Comparison of ENCODE assay signal across 16 cellular contexts in genomic region chr1:206696812-206697585, GRCh38. TPM values are rescaled to one million over a fixed set of nuclear protein-coding genes. Genes with fewer than 3 reads are reported as not detected.
DNase-seq lines count a peak whose midpoint lies in the region; ATAC-seq and TF ChIP-seq lines count a peak whose summit lies in the region.
"Had no signal": no experiment of that assay in that cellular context is flagged by ENCODE, and none has a peak within 500 bp of the region (broad histone marks: within the 10 kb centered on the region; RNA-seq: fewer than 3 reads in every experiment).

No MANE protein-coding gene starts in this region.

- intact Hi-C loops in activated CD4-positive, alpha-beta memory T cell treated with anti-CD3 and anti-CD28 coated beads for 36 hours (cut with micrococcal nuclease): loop anchor here (1.0 kb wide), 1 partner anchor 11 kb away; no protein-coding TSS in a partner anchor
- intact Hi-C loops in left ventricle myocardium superior (cut with micrococcal nuclease): no loop called here
- intact Hi-C loops in gastrocnemius medialis (cut with DNase I; ENCODE audit: low total_unique reads): loop anchor here (10.0 kb wide), 1 partner anchor 1118 kb away; no protein-coding TSS in a partner anchor

- H3K4me1 Mint-ChIP-seq in activated CD4-positive, alpha-beta memory T cell treated with anti-CD3 and anti-CD28 coated beads for 36 hours (ENCODE audit: low read depth): peaks cover 78% of the 10 kb centered on the region
- peaks cover 57% of the 10 kb centered on the region for H3K4me1 Mint-ChIP-seq in activated CD4-positive, alpha-beta memory T cell treated with anti-CD3 and anti-CD28 coated beads, Interleukin-2, amount 10 ng/mL, durations not matched to agents 7 days and 5 days

- H3K36me3 Mint-ChIP-seq in activated CD4-positive, alpha-beta memory T cell treated with anti-CD3 and anti-CD28 coated beads for 36 hours: peaks cover 14% of the 10 kb centered on the region
- H3K36me3 Mint-ChIP-seq in activated CD4-positive, alpha-beta memory T cell treated with anti-CD3 and anti-CD28 coated beads, Interleukin-2, amount 10 ng/mL, durations not matched to agents 7 days and 5 days (ENCODE audit: low read depth): peaks cover 32% of the 10 kb centered on the region

- H3K27ac ChIP-seq in WERI-Rb-1: peak overlapping the region; percentile 67
- peak overlapping the region; percentile 93 to 98 (median 96) for H3K27ac ChIP-seq in gastrocnemius medialis
- H3K27ac ChIP-seq: A549 had no signal

- no peaks in the 10 kb centered on the region for H3K27me3 Mint-ChIP-seq in activated CD4-positive, alpha-beta memory T cell treated with anti-CD3 and anti-CD28 coated beads for 36 hours
- H3K27me3 Mint-ChIP-seq in activated CD4-positive, alpha-beta memory T cell treated with anti-CD3 and anti-CD28 coated beads, Interleukin-2, amount 10 ng/mL, durations not matched to agents 7 days and 5 days: no peaks in the 10 kb centered on the region

- POLR2A ChIA-PET in activated CD4-positive, alpha-beta memory T cell treated with anti-CD3 and anti-CD28 coated beads for 36 hours (lab: Charles Lee): interaction anchor here (1.0 kb wide), 1 partner anchor 10 kb away, joined by 4 read pairs; no protein-coding TSS in a partner anchor
- POLR2A ChIA-PET in activated CD4-positive, alpha-beta memory T cell treated with anti-CD3 and anti-CD28 coated beads, Interleukin-2, amount 10 ng/mL, durations not matched to agents 7 days and 5 days (lab: Charles Lee): interaction anchor here (1.1 to 1.2 kb wide), 2 partner anchors 10 to 18 kb away, joined by 4 to 6 read pairs; no protein-coding TSS in a partner anchor

- peak overlapping the region; percentile 72 for H3K27ac Mint-ChIP-seq in activated CD4-positive, alpha-beta memory T cell treated with anti-CD3 and anti-CD28 coated beads for 36 hours
- H3K27ac Mint-ChIP-seq in activated CD4-positive, alpha-beta memory T cell treated with anti-CD3 and anti-CD28 coated beads, Interleukin-2, amount 10 ng/mL, durations not matched to agents 7 days and 5 days: no peak overlapping the region
- H3K27ac Mint-ChIP-seq: nephron progenitor cell; T-helper 2 cell treated with Interferon-gamma antibody and Interleukin-4, amounts not matched to agents 5 μg/mL and 100 μg/mL, for 36 hours had no signal

- peaks cover 98 to 100% of the 10 kb centered on the region in 2 donors for H3K4me1 ChIP-seq in gastrocnemius medialis

- H3K4me3 ChIP-seq in WERI-Rb-1 (ENCODE audit: low read depth, low read length) (no peak overlapping the region), gastrocnemius medialis (no peak overlapping the region)
- H3K4me3 ChIP-seq: A549 had no signal

- TF ChIP-seq CTCF in WERI-Rb-1 (IDR thresholded peaks at IDR 0.05; ENCODE audit: low read depth, low read length) (no peak), gastrocnemius medialis (IDR thresholded peaks at IDR 0.05 in 4 of 5, conservative IDR thresholded peaks at IDR 0.05 in 1 of 5) (no peak)

- H3K9me3 Mint-ChIP-seq in activated CD4-positive, alpha-beta memory T cell treated with anti-CD3 and anti-CD28 coated beads for 36 hours: no peaks in the 10 kb centered on the region
- no peaks in the 10 kb centered on the region for H3K9me3 Mint-ChIP-seq in activated CD4-positive, alpha-beta memory T cell treated with anti-CD3 and anti-CD28 coated beads, Interleukin-2, amount 10 ng/mL, durations not matched to agents 7 days and 5 days
- H3K9me3 Mint-ChIP-seq: nephron progenitor cell; T-helper 2 cell treated with Interferon-gamma antibody and Interleukin-4, amounts not matched to agents 5 μg/mL and 100 μg/mL, for 36 hours had no signal

- in situ Hi-C loops in gastrocnemius medialis (cut with MboI; ENCODE audit: low sequenced_read_pairs in 4 of 4): loop anchor here in 1 of 4 donors (25.0 kb wide), 1 partner anchor 1115 kb away; no protein-coding TSS in a partner anchor

- ATAC-seq in left ventricle myocardium superior (peak; percentile 52), gastrocnemius medialis (no peak), HG03520 (IDR thresholded peaks at IDR 0.05; ENCODE audit: unreplicated experiment) (no peak), HG02588 (IDR thresholded peaks at IDR 0.05; ENCODE audit: unreplicated experiment) (no peak)
- ATAC-seq: A549 had no signal

- no peak overlapping the region for H3K4me3 Mint-ChIP-seq in activated CD4-positive, alpha-beta memory T cell treated with anti-CD3 and anti-CD28 coated beads for 36 hours
- H3K4me3 Mint-ChIP-seq in activated CD4-positive, alpha-beta memory T cell treated with anti-CD3 and anti-CD28 coated beads, Interleukin-2, amount 10 ng/mL, durations not matched to agents 7 days and 5 days: no peak overlapping the region
- H3K4me3 Mint-ChIP-seq: nephron progenitor cell; T-helper 2 cell treated with Interferon-gamma antibody and Interleukin-4, amounts not matched to agents 5 μg/mL and 100 μg/mL, for 36 hours had no signal

- no peak for DNase-seq in activated CD4-positive, alpha-beta memory T cell treated with anti-CD3 and anti-CD28 coated beads for 36 hours
- no peak for DNase-seq in activated CD4-positive, alpha-beta memory T cell treated with anti-CD3 and anti-CD28 coated beads, Interleukin-2, amount 10 ng/mL, durations not matched to agents 7 days and 5 days
- DNase-seq in WERI-Rb-1 (no peak), left ventricle myocardium superior (no peak), gastrocnemius medialis (no peak), NCI-H510A (lab: John Stamatoyannopoulos, UW) (no peak)
- DNase-seq: activated gamma-delta T cell treated with Interleukin-2 at 50 U/mL for 16 hours, GOT3, KG1, NCI-H1436 treated with DMSO at 0.1 percent for 48 hours, NCI-H510A treated with DMSO at 0.1 percent for 48 hours, nephron progenitor cell had no signal

- CTCF ChIA-PET in activated CD4-positive, alpha-beta memory T cell treated with anti-CD3 and anti-CD28 coated beads for 36 hours (lab: Charles Lee): interaction anchor here (0.7 to 1.3 kb wide), 3 partner anchors 30 to 64 kb away, joined by 3 to 10 read pairs (median 4); no protein-coding TSS in a partner anchor
- CTCF ChIA-PET in activated CD4-positive, alpha-beta memory T cell treated with anti-CD3 and anti-CD28 coated beads, Interleukin-2, amount 10 ng/mL, durations not matched to agents 7 days and 5 days (lab: Charles Lee): interaction anchor here (0.5 kb wide), 1 partner anchor 223 kb away, joined by 4 read pairs; no protein-coding TSS in a partner anchor

- H3K36me3 ChIP-seq in WERI-Rb-1 (peaks cover 39% of the 10 kb centered on the region), gastrocnemius medialis (no peaks in the 10 kb centered on the region)

- TF ChIP-seq POLR2A in gastrocnemius medialis (IDR thresholded peaks at IDR 0.05): no peak

- H3K9me3 ChIP-seq in WERI-Rb-1 (ENCODE audit: severe bottlenecking): no peaks in the 10 kb centered on the region
- no peaks in the 10 kb centered on the region for H3K9me3 ChIP-seq in gastrocnemius medialis
- H3K9me3 ChIP-seq: A549 had no signal

- no peaks in the 10 kb centered on the region for H3K27me3 ChIP-seq in WERI-Rb-1 (ENCODE audit: insufficient read depth, low read depth, severe bottlenecking)
- H3K27me3 ChIP-seq in gastrocnemius medialis: no peaks in the 10 kb centered on the region

RNA-seq across cellular contexts. Expression of gene MAPKAPK2, which starts 12.3 kb away (rescaled TPM):
- 10 to 100 TPM; 96.9 to 97.4 TPM for total RNA-seq in activated CD4-positive, alpha-beta memory T cell treated with anti-CD3 and anti-CD28 coated beads for 36 hours
- total RNA-seq in activated CD4-positive, alpha-beta memory T cell treated with anti-CD3 and anti-CD28 coated beads, Interleukin-2, amount 10 ng/mL, durations not matched to agents 7 days and 5 days: 10 to 100 TPM; 89.1 to 95.2 TPM
- 228 TPM for total RNA-seq in left ventricle myocardium superior
- total RNA-seq in gastrocnemius medialis: 100 to 1,000 TPM; 115 to 207 (median 140) TPM
